Comparison of ENCODE assay signal across 37 cellular contexts in the genomic region with DNA sequence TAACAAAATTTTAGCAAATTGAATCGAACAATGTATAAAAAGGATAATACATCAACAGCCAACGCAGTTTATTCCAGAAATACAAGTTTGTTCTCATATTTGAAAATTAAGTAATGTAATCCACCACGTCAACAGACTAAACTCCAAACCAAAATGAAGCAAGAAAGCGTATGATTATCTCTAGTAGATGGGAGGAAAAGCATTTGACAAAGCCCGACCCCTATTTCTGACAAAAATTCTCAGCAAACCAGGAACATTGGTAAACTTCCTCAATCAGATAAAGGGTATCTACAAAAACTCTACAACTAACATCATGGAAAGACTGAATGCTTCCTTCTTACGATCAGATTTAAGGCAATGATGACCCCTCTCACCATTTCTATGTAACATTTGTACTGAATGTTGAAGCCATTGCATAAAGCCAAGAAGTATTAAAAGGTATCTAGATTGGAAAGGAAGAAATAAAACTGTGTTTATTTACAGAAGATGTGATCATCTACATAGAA. TPM values are rescaled to one million over a fixed set of nuclear protein-coding genes. Genes with fewer than 3 reads are reported as not detected.
"Had no signal": no experiment of that assay in that cellular context is flagged by ENCODE, and none has a peak within 500 bp of the region (broad histone marks: within the 10 kb centered on the region; RNA-seq: fewer than 3 reads in every experiment).

No MANE protein-coding gene starts in this region.

- H3K4me2 ChIP-seq: KMS-11 had no signal

- H3K27ac ChIP-seq: KMS-11 had no signal

- H3K9ac ChIP-seq: KMS-11 had no signal

- H3K27me3 ChIP-seq: MG63 had no signal

- H3K36me3 ChIP-seq: MG63 had no signal

- DNase-seq: Karpas-422, Kasumi-1, KG1, MG63, MM.1S, MV-4-11, NCI-H1048, NCI-H1092, NCI-H1092 treated with DMSO at 0.1 percent for 48 hours, NCI-H1105, NCI-H1105 treated with DMSO at 0.1 percent for 48 hours, NCI-H1417, NCI-H1417 treated with DMSO at 0.1 percent for 48 hours, NCI-H1436, NCI-H1436 treated with DMSO at 0.1 percent for 48 hours, NCI-H146, NCI-H1694, NCI-H1694 treated with DMSO at 0.1 percent for 48 hours, NCI-H187, NCI-H187 treated with DMSO at 0.1 percent for 48 hours, NCI-H1930, NCI-H2029, NCI-H2029 treated with DMSO at 0.1 percent for 48 hours, NCI-H2081, NCI-H2081 treated with DMSO at 0.1 percent for 48 hours, NCI-H2107, NCI-H2171, NCI-H2171 treated with DMSO at 0.1 percent for 48 hours, NCI-H2227 treated with DMSO at 0.1 percent for 48 hours, NCI-H226, NCI-H345, NCI-H446, NCI-H446 treated with DMSO at 0.1 percent for 48 hours had no signal

- H3K9me3 ChIP-seq: MG63 had no signal

- H3K4me3 ChIP-seq: MG63 had no signal

RNA-seq across cellular contexts. Expression of a gene that starts 34.3 kb away (rescaled TPM):
- total RNA-seq: LHCN-M2, M059J, MCF 10A had no signal
